Comparison of ENCODE assay signal across 8 cellular contexts in the genomic region with DNA sequence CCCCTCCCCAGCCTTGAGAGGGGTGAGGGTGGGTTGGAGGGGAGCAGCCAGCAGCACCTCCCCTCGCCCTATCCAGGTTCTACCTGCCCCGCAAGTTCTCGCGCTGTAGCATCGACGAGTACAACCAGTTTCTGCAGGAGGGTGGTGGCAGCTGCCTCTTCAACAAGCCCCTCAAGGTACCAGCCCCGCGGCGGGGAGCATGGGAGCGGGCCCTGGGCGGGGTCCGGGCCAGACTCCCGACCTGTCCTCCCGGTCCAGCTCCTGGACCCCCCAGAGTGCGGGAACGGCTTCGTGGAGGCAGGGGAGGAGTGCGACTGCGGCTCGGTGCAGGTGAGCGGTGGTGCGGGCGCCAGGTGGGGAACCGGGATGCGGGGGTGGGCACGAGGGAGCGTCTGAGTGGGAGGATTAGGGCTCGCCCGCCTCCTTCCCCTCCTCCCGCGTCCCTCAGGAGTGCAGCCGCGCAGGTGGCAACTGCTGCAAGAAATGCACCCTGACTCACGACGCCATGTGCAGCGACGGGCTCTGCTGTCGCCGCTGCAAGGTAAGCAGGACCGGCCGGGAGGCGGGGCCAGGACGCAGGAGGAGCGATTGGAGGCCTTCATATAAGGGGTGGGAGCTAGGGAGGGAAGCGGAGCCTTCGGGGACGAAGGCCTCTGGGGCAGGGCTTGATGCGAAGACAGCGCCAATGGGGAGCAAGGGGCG. TPM values are rescaled to one million over a fixed set of nuclear protein-coding genes. Genes with fewer than 3 reads are reported as not detected.
DNase-seq lines count a peak whose midpoint lies in the region; ATAC-seq, FAIRE-seq and TF ChIP-seq lines count a peak whose summit lies in the region.

No MANE protein-coding gene starts in this region.

- in situ Hi-C loops in ACHN (cut with HindIII; ENCODE audit: low pct_ligation_motif_present, low pct_unique_long_range_greater_than_20kb, low sequenced_read_pairs) = no loop called here

- no peaks in the 10 kb centered on the region for H3K36me3 ChIP-seq in kidney (ENCODE audit: control insufficient read depth in 1 of 2, insufficient read depth in 2 of 2, low read length in 2 of 2)

- H3K27ac ChIP-seq in VCaP = peak overlapping the region; percentile 79
- no peak overlapping the region for H3K27ac ChIP-seq in caudate nucleus (ENCODE audit: low read depth, low read length)
- H3K27ac ChIP-seq in kidney (ENCODE audit: low read depth in 2 of 2, low read length in 2 of 2) = no peak overlapping the region

- intact Hi-C loops in kidney (cut with DNase I) = loop anchor here (5.0 kb wide), 1 partner anchor 97 kb away; no protein-coding TSS in a partner anchor

- peak; percentile 99 for DNase-seq in ACHN
- peak; percentile 98 for DNase-seq in NCI-H2171 treated with DMSO at 0.1 percent for 48 hours (lab: John Stamatoyannopoulos, UW)
- peak in 60 of 61 donors; percentile 22 to 99 (median 93) for DNase-seq in caudate nucleus (lab: John Stamatoyannopoulos, UW)
- no peak for DNase-seq in kidney
- DNase-seq in stimulated activated CD4-positive, alpha-beta T cell treated with anti-CD3 and anti-CD28 coated beads, Interleukin-12 subunit alpha, Interleukin-12 subunit beta, amount 100 ng/mL, for 48 hours (ENCODE audit: low read depth in 2 of 3, low spot score in 1 of 3) = peak; percentile 95 to 99 (median 97)

- FAIRE-seq in kidney (lab: Jason Lieb, UNC) = peak; percentile 61

- H3K4me1 ChIP-seq in kidney (ENCODE audit: control insufficient read depth in 1 of 2, insufficient read depth in 1 of 2, low read depth in 1 of 2, low read length in 2 of 2) = peaks cover 0 to 19% of the 10 kb centered on the region in 2 donors

- TF ChIP-seq CTCF in VCaP (conservative IDR thresholded peaks at IDR 0.05) (no peak; the same call in none of the 2 replicates), kidney (IDR thresholded peaks at IDR 0.05; ENCODE audit: borderline replicate concordance, extremely low read depth, insufficient read depth) (no peak)

- H3K9me3 ChIP-seq in kidney (ENCODE audit: control insufficient read depth in 1 of 2, low read length in 2 of 2) = no peaks in the 10 kb centered on the region

- no peak overlapping the region for H3K9ac ChIP-seq in kidney (ENCODE audit: low read length in 2 of 2)

- H3K4me3 ChIP-seq in kidney (ENCODE audit: low read length in 2 of 2) = peak overlapping the region; percentile 21 to 67

- ATAC-seq in GM18867 (IDR thresholded peaks at IDR 0.05; ENCODE audit: unreplicated experiment) (peak; percentile 84), HG03097 (IDR thresholded peaks at IDR 0.05; ENCODE audit: low FRiP score, unreplicated experiment) (peak; percentile 71)

RNA-seq across cellular contexts. Expression of a gene that starts 16.5 kb away (rescaled TPM):
- total RNA-seq in kidney = 0.28 TPM
- polyA plus RNA-seq in kidney (ENCODE audit: insufficient read depth, low read depth, low replicate concordance) = 0.24 TPM

RNA-seq across cellular contexts. Expression of a gene that starts 54.8 kb away (rescaled TPM):
- 6.5 TPM for total RNA-seq in kidney
- 1.8 TPM for polyA plus RNA-seq in kidney (ENCODE audit: insufficient read depth, low read depth, low replicate concordance)
